18 cellular contexts compared by ENCODE assay signal in the genomic region with DNA sequence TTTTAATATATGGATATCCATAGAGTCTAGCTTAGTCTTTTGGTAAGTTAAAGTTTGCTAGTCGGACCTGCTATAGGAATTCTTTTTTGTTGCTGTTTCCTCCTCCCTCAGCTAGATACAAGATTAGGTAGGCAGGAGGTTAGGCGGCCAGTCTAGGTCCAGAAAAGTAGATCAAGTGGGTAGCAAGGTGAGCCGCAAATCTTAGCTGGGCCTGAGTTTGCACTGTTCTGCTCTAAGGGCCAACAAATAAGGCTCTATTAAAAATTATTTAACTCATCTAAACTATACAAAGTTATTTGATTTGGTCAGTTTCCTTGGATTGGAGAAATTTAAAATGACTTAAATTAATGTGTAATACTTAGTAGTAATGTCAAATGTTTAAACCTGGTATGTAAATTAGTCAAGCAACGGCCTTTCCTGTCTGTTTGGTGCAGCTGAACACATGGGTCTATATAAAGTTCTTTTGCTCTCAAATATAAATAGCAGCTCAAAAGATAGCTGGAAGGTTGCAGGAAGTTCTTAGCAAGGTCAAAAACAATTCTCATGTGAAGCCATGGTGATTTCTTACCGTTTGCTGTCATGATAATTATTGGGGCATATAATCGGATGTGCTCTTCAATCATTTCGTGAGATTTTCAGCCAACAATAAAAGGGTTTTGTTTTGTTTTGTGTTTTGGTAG.
"Had no signal": no experiment of that assay in that cellular context is flagged by ENCODE, and none has a peak within 500 bp of the region (broad histone marks: within the 10 kb centered on the region; RNA-seq: fewer than 3 reads in every experiment).

No MANE protein-coding gene starts in this region.

- H3K4me3 ChIP-seq: coronary artery, mucosa of descending colon, pancreas, sigmoid colon, thoracic aorta, upper lobe of left lung had no signal

- H3K27me3 ChIP-seq: brain microvascular endothelial cell, pancreas, sigmoid colon, upper lobe of left lung had no signal

- H3K27ac ChIP-seq: brain microvascular endothelial cell, coronary artery, pancreas, sigmoid colon, thoracic aorta, upper lobe of left lung had no signal

- H3K9me3 ChIP-seq: mucosa of descending colon, pancreas, sigmoid colon, thoracic aorta, upper lobe of left lung had no signal

- DNase-seq: activated CD4-positive, alpha-beta T cell treated with anti-CD3 and anti-CD28 coated beads, Interleukin-2, amount 10 ng/mL, durations not matched to agents 24 days and 14 days; activated CD4-positive, CD25-positive, alpha-beta regulatory T cell; activated CD8-positive, alpha-beta T cell treated with anti-CD3 and anti-CD28 coated beads for 36 hours; activated naive CD4-positive, alpha-beta T cell treated with anti-CD3 and anti-CD28 coated beads, Interleukin-2, amount 10 ng/mL, durations not matched to agents 7 days and 5 days; activated T-cell treated with anti-CD3 and anti-CD28 coated beads, Interleukin-2, amount 50 U/mL, for 1 hour; aorta; brain microvascular endothelial cell; erythroblast; foreskin melanocyte; mucosa of descending colon; naive thymus-derived CD4-positive, alpha-beta T cell; pancreas; sigmoid colon; stimulated activated naive B cell treated with anti-CD40 and anti-IgM and Interleukin-4, amounts not matched to agents 10 μg/mL and 1 μg/mL and 100 μg/mL, for 72 hours; T-helper 9 cell; upper lobe of left lung had no signal

- H3K4me1 ChIP-seq: sigmoid colon, upper lobe of left lung had no signal

- H3K36me3 ChIP-seq: brain microvascular endothelial cell, pancreas, sigmoid colon, thoracic aorta had no signal
